Comparison of ENCODE assay signal across 23 cellular contexts in genomic region chr1:217534566-217534965, GRCh38.
DNase-seq lines count a peak whose midpoint lies in the region; ATAC-seq and TF ChIP-seq lines count a peak whose summit lies in the region.
"Had no signal": no experiment of that assay in that cellular context is flagged by ENCODE, and none has a peak within 500 bp of the region (broad histone marks: within the 10 kb centered on the region; RNA-seq: fewer than 3 reads in every experiment).

No MANE protein-coding gene starts in this region.

- no peak overlapping the region for H3K27ac ChIP-seq in foreskin keratinocyte
- no peak overlapping the region for H3K27ac ChIP-seq in PC-9

- no TSS peak for BruUV-seq in PC-9 (replicated peaks; lab: Mats Ljungman, UMichigan)

- H3K9me3 ChIP-seq in PC-9 (ENCODE audit: insufficient read depth, low read depth) = 0 out of 2 replicates have a peak, but pooled peaks cover 5% of the 10 kb centered on the region

- H4K20me1 ChIP-seq in PC-9 (ENCODE audit: insufficient read depth) = no peaks in the 10 kb centered on the region; the same call in 1 of the 2 replicates

- DNase-seq in NCI-H1092 treated with DMSO at 0.1 percent for 48 hours (lab: John Stamatoyannopoulos, UW) (peak; percentile 23), NCI-H1092 (lab: John Stamatoyannopoulos, UW) (no peak), EH (ENCODE audit: low read depth) (peak; percentile 3), amniotic epithelial cell (ENCODE audit: low read depth) (peak; percentile 36), left lobe of liver (ENCODE audit: low spot score) (no peak), foreskin keratinocyte (no peak), PC-9 (no peak)
- DNase-seq: 8988T; activated CD4-positive, alpha-beta T cell treated with anti-CD3 and anti-CD28 coated beads, Interleukin-2, amount 10 ng/mL, durations not matched to agents 24 days and 14 days; DMS79; effector CD4-positive, alpha-beta T cell; HFFc6; kidney glomerular epithelial cell; mesendoderm; naive B cell; NCI-H1417; nucleus accumbens; retina; stimulated activated CD4-positive, alpha-beta T cell treated with anti-CD3 and anti-CD28 coated beads, Interleukin-12 subunit alpha, Interleukin-12 subunit beta, amount 100 ng/mL, for 4 hours; stimulated activated CD4-positive, alpha-beta T cell treated with anti-CD3 and anti-CD28 coated beads, Interleukin-4, amount 100 ng/mL, for 4 hours; stimulated activated naive CD8-positive, alpha-beta T cell treated with anti-CD3 and anti-CD28 coated beads, Interleukin-15, Interleukin-2, amounts not matched to agents 100 U/mL and 50 U/mL, for 24 hours had no signal

- ATAC-seq in left lobe of liver (peak; percentile 42), foreskin keratinocyte (no peak), HG03196 (IDR thresholded peaks at IDR 0.05; ENCODE audit: unreplicated experiment) (no peak)
- ATAC-seq: activated T-helper 17 cell treated with anti-CD3 and anti-CD28 coated beads, Interleukin-2, amount 50 U/mL, for 72 hours; stimulated activated naive CD8-positive, alpha-beta T cell treated with anti-CD3 and anti-CD28 coated beads, Interleukin-15, Interleukin-2, amounts not matched to agents 100 U/mL and 50 U/mL, for 24 hours had no signal

- no peak overlapping the region for H3K4me3 ChIP-seq in PC-9

- no peaks in the 10 kb centered on the region for H3K36me3 ChIP-seq in PC-9 (ENCODE audit: low read depth)

- H3K4me2 ChIP-seq in PC-9 = no peak overlapping the region

- H3K9me2 ChIP-seq in PC-9 (ENCODE audit: insufficient read depth) = 0 out of 2 replicates have a peak, but pooled peaks cover 4% of the 10 kb centered on the region

- CTCF ChIA-PET in PC-9 (lab: Charles Lee) = no interaction called here

- no peak overlapping the region for H2AFZ ChIP-seq in PC-9

- intact Hi-C loops in PC-9 (cut with micrococcal nuclease; ENCODE audit: unreplicated experiment) = no loop called here

- H3K79me2 ChIP-seq in PC-9 (ENCODE audit: low read depth) = no peaks in the 10 kb centered on the region

- H3K4me1 ChIP-seq in foreskin keratinocyte (peaks cover 5% of the 10 kb centered on the region), PC-9 (replicated peaks; ENCODE audit: insufficient read depth) (no peaks in the 10 kb centered on the region)

- TF ChIP-seq CTCF in foreskin keratinocyte (conservative IDR thresholded peaks at IDR 0.05) (no peak), PC-9 (conservative IDR thresholded peaks at IDR 0.05) (no peak)

- no peaks in the 10 kb centered on the region for H3K27me3 ChIP-seq in foreskin keratinocyte
- H3K27me3 ChIP-seq in PC-9 (ENCODE audit: insufficient read depth, low read depth) = no peaks in the 10 kb centered on the region

- POLR2A ChIA-PET in PC-9 (lab: Charles Lee; ENCODE audit: unreplicated experiment) = no interaction called here

- H3F3A ChIP-seq in PC-9 (ENCODE audit: insufficient read depth, low read depth) = no peaks in the 10 kb centered on the region

Comparison
In these comparisons a context has a peak if more than half of its experiments do, and no peak if none do; other contexts are left out.
1. DNase-seq: peak in NCI-H1092 treated with DMSO at 0.1 percent for 48 hours (single experiment), EH (single experiment) and amniotic epithelial cell (single experiment); none in NCI-H1092 (single experiment), left lobe of liver (single experiment), foreskin keratinocyte (0 of 2) and PC-9 (0 of 2).